In the genomic region with DNA sequence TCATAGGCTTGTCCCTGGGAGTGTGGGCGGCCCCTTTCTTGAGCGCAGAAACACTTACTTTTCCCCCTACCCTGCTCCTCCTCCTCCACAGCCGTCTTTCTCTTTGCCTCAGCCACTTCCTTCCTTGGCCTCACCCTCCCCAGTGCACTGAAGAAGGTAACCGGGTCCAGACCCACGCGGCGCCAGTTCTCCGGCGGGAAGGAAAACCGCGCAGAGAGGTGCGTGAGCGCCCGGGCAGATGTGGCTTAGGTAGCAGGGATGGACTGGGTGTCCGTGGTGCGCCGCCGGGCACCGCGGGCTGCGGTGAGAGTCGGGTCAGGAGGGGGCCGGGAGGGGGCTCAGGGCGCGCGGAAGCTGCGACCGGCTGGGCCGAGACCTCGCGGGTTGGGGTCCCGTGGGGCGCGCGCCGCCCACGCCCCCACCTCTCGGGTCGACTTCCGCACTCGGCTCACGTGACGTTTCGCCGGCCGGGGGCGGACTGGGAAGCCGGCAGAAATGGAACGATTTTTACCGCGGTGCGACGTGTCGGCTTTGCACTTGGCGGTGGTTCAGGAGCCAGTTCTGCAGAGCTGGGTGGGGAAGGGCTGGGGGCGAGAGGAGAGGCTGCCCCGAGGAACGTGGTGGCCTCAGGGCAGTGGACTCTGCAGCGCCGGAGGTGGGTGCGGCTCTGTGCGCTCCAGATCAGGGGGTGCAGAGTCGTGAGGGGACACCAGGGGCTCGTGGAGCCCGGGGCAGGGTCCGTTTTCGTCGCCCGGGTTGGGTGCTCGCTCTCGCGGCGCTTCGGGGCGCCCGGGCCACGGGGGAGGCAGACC, we compare ENCODE assay signal across 8 cellular contexts. TPM values are rescaled to one million over a fixed set of nuclear protein-coding genes. Genes with fewer than 3 reads are reported as not detected.
DNase-seq lines count a peak whose midpoint lies in the region; ATAC-seq and TF ChIP-seq lines count a peak whose summit lies in the region.

A gene with protein sequence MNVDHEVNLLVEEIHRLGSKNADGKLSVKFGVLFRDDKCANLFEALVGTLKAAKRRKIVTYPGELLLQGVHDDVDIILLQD (plus strand): TSS at position 88 of the 812 bp plus-strand sequence. CDS start 5,416 bp downstream, outside the sequence.

- intact Hi-C loops in left colon (cut with DNase I, micrococcal nuclease): no loop called here

- peak within 1 kb of the TSS; percentile 73 for H3K4me3 ChIP-seq in choroid plexus epithelial cell (ENCODE audit: low read depth, low read length)

- DNase-seq in 8988T: peak; percentile 59
- DNase-seq in NCI-H226: peak; percentile 70
- DNase-seq in activated CD4-positive, alpha-beta T cell treated with anti-CD3 and anti-CD28 coated beads for 24 hours (ENCODE audit: low read depth in 2 of 2): peak; percentile 75 to 79
- DNase-seq in choroid plexus epithelial cell (ENCODE audit: low read depth): peak; percentile 51
- peak; percentile 80 to 85 for DNase-seq in left colon
- DNase-seq in stimulated activated CD4-positive, alpha-beta T cell treated with anti-CD3 and anti-CD28 coated beads, Interleukin-1b, Interleukin-23, amount 100 ng/mL, for 48 hours: peak; percentile 89

- ATAC-seq in GM18520 (IDR thresholded peaks at IDR 0.05; ENCODE audit: unreplicated experiment): peak; percentile 25
- peak; percentile 54 for ATAC-seq in HG03064 (IDR thresholded peaks at IDR 0.05; ENCODE audit: low read depth, unreplicated experiment)
- ATAC-seq in left colon: peak; percentile 84

- TF ChIP-seq CTCF in choroid plexus epithelial cell (conservative IDR thresholded peaks at IDR 0.05; ENCODE audit: low read depth, low read length): no peak

RNA-seq across cellular contexts. Expression of the gene that starts here (rescaled TPM):
- total RNA-seq in left colon: 100 to 1,000 TPM; 110 to 117 TPM

Comparison
In these comparisons a context has a peak if more than half of its experiments do, and no peak if none do; other contexts are left out.
1. Peak in every context shown above with its lines: DNase-seq, ATAC-seq and H3K4me3 ChIP-seq.
2. ATAC-seq: peak in every context shown above with its lines; median percentile 84 in left colon; 54 in HG03064; 25 in GM18520.